In genomic region chr7:10122573-10123100, GRCh38 we compare ENCODE assay signal across 11 cellular contexts.
DNase-seq lines count a peak whose midpoint lies in the region; ATAC-seq and TF ChIP-seq lines count a peak whose summit lies in the region.
"Had no signal": no experiment of that assay in that cellular context is flagged by ENCODE, and none has a peak within 500 bp of the region (broad histone marks: within the 10 kb centered on the region; RNA-seq: fewer than 3 reads in every experiment).

No MANE protein-coding gene starts in this region.

- WGBS in body of pancreas, 2 donors = 43 to 57% methylated on average over 4 of the region's 4 CpGs

- no peak overlapping the region for H3K27ac Mint-ChIP-seq in CD4-positive, alpha-beta memory T cell
- H3K27ac Mint-ChIP-seq in activated naive CD4-positive, alpha-beta T cell treated with anti-CD3 and anti-CD28 coated beads, Interleukin-2, amount 50 U/mL, for 72 hours = no peak overlapping the region

- CTCF ChIA-PET in CD4-positive, alpha-beta memory T cell (lab: Charles Lee; ENCODE audit: partially characterized antibody) = no interaction called here

- POLR2A ChIA-PET in CD4-positive, alpha-beta memory T cell (lab: Charles Lee; ENCODE audit: partially characterized antibody) = no interaction called here

- H3K4me1 ChIP-seq in right atrium auricular region (peaks cover 0 to 16% of the 10 kb centered on the region in 2 donors), body of pancreas (no peaks in the 10 kb centered on the region)
- H3K4me1 ChIP-seq in effector memory CD4-positive, alpha-beta T cell (ENCODE audit: control insufficient read depth, insufficient read depth, low read length, poor library complexity, severe bottlenecking) = no peaks in the 10 kb centered on the region
- no peaks in the 10 kb centered on the region for H3K4me1 ChIP-seq in CD4-positive, alpha-beta memory T cell (ENCODE audit: insufficient read depth, low read length)

- H3K27me3 Mint-ChIP-seq in CD4-positive, alpha-beta memory T cell = no peaks in the 10 kb centered on the region

- no peaks in the 10 kb centered on the region for H3K36me3 ChIP-seq in right atrium auricular region
- H3K36me3 ChIP-seq in body of pancreas (replicated peaks in 1 of 2; ENCODE audit: insufficient read depth in 1 of 2, low read depth in 2 of 2) = no peaks in the 10 kb centered on the region
- H3K36me3 ChIP-seq in effector memory CD4-positive, alpha-beta T cell (ENCODE audit: control insufficient read depth, insufficient read depth, low read length) = no peaks in the 10 kb centered on the region
- H3K36me3 ChIP-seq in CD4-positive, alpha-beta memory T cell (ENCODE audit: insufficient read depth, low read length) = no peaks in the 10 kb centered on the region

- H3K27ac ChIP-seq in right atrium auricular region (no peak overlapping the region), body of pancreas (no peak overlapping the region)
- no peak overlapping the region for H3K27ac ChIP-seq in effector memory CD4-positive, alpha-beta T cell (ENCODE audit: insufficient read depth, low read length, poor library complexity, severe bottlenecking)
- no peak overlapping the region for H3K27ac ChIP-seq in CD4-positive, alpha-beta memory T cell (ENCODE audit: low read depth, low read length)

- H3K4me1 Mint-ChIP-seq in CD4-positive, alpha-beta memory T cell = no peaks in the 10 kb centered on the region

- no peak overlapping the region for H3K4me3 Mint-ChIP-seq in CD4-positive, alpha-beta memory T cell

- peak; percentile 67 for ATAC-seq in Right ventricle myocardium superior (ENCODE audit: poor library complexity)
- ATAC-seq in body of pancreas = peak; percentile 40
- ATAC-seq in left lobe of liver = peak; percentile 73
- ATAC-seq in activated naive CD4-positive, alpha-beta T cell treated with anti-CD3 and anti-CD28 coated beads, Interleukin-2, amount 50 U/mL, for 72 hours = no peak

- H3K9me3 ChIP-seq in right atrium auricular region (no peaks in the 10 kb centered on the region), body of pancreas (no peaks in the 10 kb centered on the region)
- H3K9me3 ChIP-seq in effector memory CD4-positive, alpha-beta T cell (ENCODE audit: control insufficient read depth, low read length) = no peaks in the 10 kb centered on the region
- H3K9me3 ChIP-seq in CD4-positive, alpha-beta memory T cell (ENCODE audit: control insufficient read depth in 1 of 2, low read length in 2 of 2) = no peaks in the 10 kb centered on the region

- DNase-seq in Right ventricle myocardium superior = peak; percentile 38
- no peak for DNase-seq in right atrium auricular region (ENCODE audit: low spot score)
- peak in 1 of 4 donors; percentile 3 for DNase-seq in body of pancreas
- no peak for DNase-seq in left lobe of liver (ENCODE audit: low spot score)
- no peak for DNase-seq in effector memory CD4-positive, alpha-beta T cell
- no peak for DNase-seq in CD4-positive, alpha-beta memory T cell
- DNase-seq in ACHN = no peak
- no peak for DNase-seq in activated naive CD4-positive, alpha-beta T cell treated with anti-CD3 and anti-CD28 coated beads, Interleukin-2, amount 50 U/mL, for 72 hours (ENCODE audit: low spot score in 2 of 2)
- DNase-seq: activated T-cell treated with anti-CD3 and anti-CD28 coated beads, Interleukin-2, amount 50 U/mL, for 1 hour; KBM-7; SW 1271 had no signal

- intact Hi-C loops in Right ventricle myocardium superior (cut with DNase I) = no loop called here
- intact Hi-C loops in body of pancreas (cut with DNase I) = no loop called here
- intact Hi-C loops in CD4-positive, alpha-beta memory T cell (cut with micrococcal nuclease) = no loop called here

- TF ChIP-seq CTCF in right atrium auricular region (IDR thresholded peaks at IDR 0.05) (no peak), body of pancreas (IDR thresholded peaks at IDR 0.05) (no peak)

- peaks cover 0 to 6% (median 2%) of the 10 kb centered on the region in 8 donors for H3K9me3 Mint-ChIP-seq in CD4-positive, alpha-beta memory T cell
- no peaks in the 10 kb centered on the region for H3K9me3 Mint-ChIP-seq in activated naive CD4-positive, alpha-beta T cell treated with anti-CD3 and anti-CD28 coated beads, Interleukin-2, amount 50 U/mL, for 72 hours

- H3K36me3 Mint-ChIP-seq in CD4-positive, alpha-beta memory T cell = no peaks in the 10 kb centered on the region
- no peaks in the 10 kb centered on the region for H3K36me3 Mint-ChIP-seq in activated naive CD4-positive, alpha-beta T cell treated with anti-CD3 and anti-CD28 coated beads, Interleukin-2, amount 50 U/mL, for 72 hours

- no peak overlapping the region for H3K4me3 ChIP-seq in right atrium auricular region
- H3K4me3 ChIP-seq in body of pancreas = no peak overlapping the region
- H3K4me3 ChIP-seq in effector memory CD4-positive, alpha-beta T cell (ENCODE audit: insufficient read depth, low read depth, low read length, poor library complexity, severe bottlenecking) = no peak overlapping the region
- H3K4me3 ChIP-seq in CD4-positive, alpha-beta memory T cell (ENCODE audit: low read length in 2 of 2) = no peak overlapping the region

- no peaks in the 10 kb centered on the region for H3K27me3 ChIP-seq in right atrium auricular region
- no peaks in the 10 kb centered on the region for H3K27me3 ChIP-seq in body of pancreas
- no peaks in the 10 kb centered on the region for H3K27me3 ChIP-seq in effector memory CD4-positive, alpha-beta T cell (replicated peaks; ENCODE audit: control insufficient read depth, insufficient read depth, low read length, poor library complexity, severe bottlenecking)
- no peaks in the 10 kb centered on the region for H3K27me3 ChIP-seq in CD4-positive, alpha-beta memory T cell (ENCODE audit: insufficient read depth, low read length)

- TF ChIP-seq POLR2A in body of pancreas (IDR thresholded peaks at IDR 0.05) = no peak

- in situ Hi-C loops in ACHN (cut with HindIII; ENCODE audit: low pct_ligation_motif_present, low pct_unique_long_range_greater_than_20kb, low sequenced_read_pairs) = no loop called here

Comparison
In these comparisons a context has a peak if more than half of its experiments do, and no peak if none do; other contexts are left out.
1. ATAC-seq: peak in Right ventricle myocardium superior (single experiment), body of pancreas (single experiment) and left lobe of liver (single experiment); none in activated naive CD4-positive, alpha-beta T cell treated with anti-CD3 and anti-CD28 coated beads, Interleukin-2, amount 50 U/mL, for 72 hours (0 of 2).